ENCODE assay signal across 15 cellular contexts in the genomic region with DNA sequence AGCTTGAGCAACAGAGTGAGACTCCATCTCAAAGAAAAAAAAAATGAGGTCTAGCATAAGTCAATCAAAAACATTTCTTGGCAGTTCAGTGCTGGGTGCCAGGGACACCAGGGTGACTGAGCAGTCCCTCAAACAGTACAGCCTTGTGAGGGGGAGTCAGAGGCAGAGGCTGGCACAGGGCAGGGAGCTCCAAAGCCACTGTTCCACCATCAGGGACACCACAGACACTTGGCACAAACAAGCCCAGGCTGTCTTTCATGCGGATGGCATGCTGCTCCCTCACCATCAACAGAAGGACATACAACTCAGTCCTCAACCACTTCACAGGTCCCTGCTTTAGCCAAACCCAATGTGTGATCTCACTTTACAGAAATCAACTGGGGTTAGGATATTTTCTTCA. TPM values are rescaled to one million over a fixed set of nuclear protein-coding genes. Genes with fewer than 3 reads are reported as not detected.
DNase-seq lines count a peak whose midpoint lies in the region; ATAC-seq, FAIRE-seq and TF ChIP-seq lines count a peak whose summit lies in the region.
"Had no signal": no experiment of that assay in that cellular context is flagged by ENCODE, and none has a peak within 500 bp of the region (broad histone marks: within the 10 kb centered on the region; RNA-seq: fewer than 3 reads in every experiment).

No MANE protein-coding gene starts in this region.

- H3K4me1 ChIP-seq in K562 (replicated peaks in 1 of 2; ENCODE audit: control insufficient read depth in 2 of 2, insufficient read depth in 2 of 2, low read length in 2 of 2), result peaks cover 0 to 13% of the 10 kb centered on the region in 2 experiments; a peak in 1 of 5 replicates
- no peaks in the 10 kb centered on the region for H3K4me1 ChIP-seq in neural progenitor cell
- H3K4me1 ChIP-seq: transverse colon had no signal

- H4K20me1 ChIP-seq in K562 (replicated peaks; ENCODE audit: control insufficient read depth, insufficient read depth, low read length) (no peaks in the 10 kb centered on the region), neural progenitor cell (ENCODE audit: low read depth) (no peaks in the 10 kb centered on the region)

- H3K4me3 ChIP-seq in K562 (no peak overlapping the region), neural progenitor cell (no peak overlapping the region)
- H3K4me3 ChIP-seq: transverse colon had no signal

- H3K36me3 ChIP-seq in K562 (ENCODE audit: control insufficient read depth, insufficient read depth, low read length) (no peaks in the 10 kb centered on the region), neural progenitor cell (no peaks in the 10 kb centered on the region)
- H3K36me3 ChIP-seq: transverse colon had no signal

- FAIRE-seq in K562 (lab: Jason Lieb, UNC), result no peak

- TF ChIP-seq RAD21 in K562 (CRISPR knock-in tag; conservative IDR thresholded peaks at IDR 0.05 in 1 of 2, IDR thresholded peaks at IDR 0.05 in 1 of 2), result no peak

- no peaks in the 10 kb centered on the region for H3K9me3 ChIP-seq in CD4-positive, alpha-beta T cell (ENCODE audit: control insufficient read depth, low read length)
- peaks cover 14% of the 10 kb centered on the region for H3K9me3 ChIP-seq in K562 (replicated peaks; ENCODE audit: control insufficient read depth, insufficient read depth, low read depth, low read length)
- no peaks in the 10 kb centered on the region for H3K9me3 ChIP-seq in neural progenitor cell (ENCODE audit: low read depth)
- H3K9me3 ChIP-seq: transverse colon had no signal

- H3K4me2 ChIP-seq in K562 (ENCODE audit: insufficient read depth, low read length), result no peak overlapping the region
- no peak overlapping the region for H3K4me2 ChIP-seq in neural progenitor cell

- H3K4me1 Mint-ChIP-seq in CD4-positive, alpha-beta T cell (ENCODE audit: low read depth), result peaks cover 31% of the 10 kb centered on the region
- H3K4me1 Mint-ChIP-seq in neural progenitor cell, result no peaks in the 10 kb centered on the region
- H3K4me1 Mint-ChIP-seq in WTC11, result no peaks in the 10 kb centered on the region
- H3K4me1 Mint-ChIP-seq: endodermal cell had no signal

- H2AFZ ChIP-seq in K562 (ENCODE audit: low read depth, low read length) (no peak overlapping the region; the same call in 1 of the 2 replicates), neural progenitor cell (replicated peaks) (no peak overlapping the region)

- H3K36me3 Mint-ChIP-seq in CD4-positive, alpha-beta T cell (ENCODE audit: low read depth), result no peaks in the 10 kb centered on the region
- H3K36me3 Mint-ChIP-seq in neural progenitor cell (no peaks in the 10 kb centered on the region), WTC11 (no peaks in the 10 kb centered on the region)

- CTCF ChIA-PET in CD4-positive, alpha-beta T cell (lab: Charles Lee), result interaction anchor here (1.1 to 3.1 kb wide), 4 partner anchors 14 to 68 kb away, joined by 3 to 11 read pairs (median 8); a partner anchor contains a TSS
- CTCF ChIA-PET in K562 (lab: Yijun Ruan, JAX; ENCODE audit: low intra/inter-chr PET ratio), result no interaction called here
- CTCF ChIA-PET in WTC11 (lab: Charles Lee), result no interaction called here

- no peaks in the 10 kb centered on the region for H3K27me3 Mint-ChIP-seq in CD4-positive, alpha-beta T cell
- H3K27me3 Mint-ChIP-seq in neural progenitor cell (ENCODE audit: insufficient read depth, low read depth), result no peaks in the 10 kb centered on the region
- peaks cover 4% of the 10 kb centered on the region; the same call in 1 of the 2 replicates for H3K27me3 Mint-ChIP-seq in WTC11 (ENCODE audit: low read depth)
- H3K27me3 Mint-ChIP-seq: activated T-helper 17 cell treated with anti-CD3 and anti-CD28 coated beads, Interleukin-2, amount 50 U/mL, for 72 hours had no signal

- TF ChIP-seq EP300 in K562 (IDR thresholded peaks at IDR 0.05; ENCODE audit: low read length), result no peak

- BruUV-seq in K562 (replicated peaks; lab: Mats Ljungman, UMichigan), result no TSS peak

- no peak for TF ChIP-seq CTCF in CD4-positive, alpha-beta T cell (IDR thresholded peaks at IDR 0.05)
- TF ChIP-seq CTCF in K562 (IDR thresholded peaks at IDR 0.05 in 2 of 3, conservative IDR thresholded peaks at IDR 0.05 in 1 of 3; ENCODE audit: insufficient read depth in 2 of 3, low read depth in 1 of 3, low read length in 3 of 3) (no peak), neural progenitor cell (IDR thresholded peaks at IDR 0.05) (no peak), WTC11 (IDR thresholded peaks at IDR 0.05) (no peak)

- intact Hi-C loops in CD4-positive, alpha-beta T cell (cut with DNase I, micrococcal nuclease), result no loop called here
- intact Hi-C loops in K562 (cut with micrococcal nuclease), result no loop called here

- H3K4me3 Mint-ChIP-seq in CD4-positive, alpha-beta T cell, result no peak overlapping the region
- H3K4me3 Mint-ChIP-seq in neural progenitor cell (no peak overlapping the region), WTC11 (no peak overlapping the region)
- H3K4me3 Mint-ChIP-seq: endodermal cell had no signal

- no peaks in the 10 kb centered on the region for H3K9me1 ChIP-seq in K562 (ENCODE audit: control insufficient read depth, insufficient read depth, low read length)

- H3K27me3 ChIP-seq in CD4-positive, alpha-beta T cell (ENCODE audit: control insufficient read depth, insufficient read depth, low read length), result no peaks in the 10 kb centered on the region
- H3K27me3 ChIP-seq in K562 (ENCODE audit: control insufficient read depth in 2 of 2, insufficient read depth in 2 of 2, low read length in 2 of 2) (0 out of 5 replicates have a peak, but pooled peaks cover 2 to 11% of the 10 kb centered on the region in 2 experiments), neural progenitor cell (no peaks in the 10 kb centered on the region)
- H3K27me3 ChIP-seq: transverse colon had no signal

- WGBS in K562 (ENCODE audit: insufficient coverage, low coverage, missing lambda C conversion rate), result 65% methylated on average over 1 of the region's 1 CpG

- H3K27ac ChIP-seq in CD4-positive, alpha-beta T cell (ENCODE audit: low read depth, low read length), result no peak overlapping the region
- H3K27ac ChIP-seq in K562 (ENCODE audit: extremely low read depth, low read depth, low read length) (no peak overlapping the region), neural progenitor cell (no peak overlapping the region)

- no peak for DNase-seq in CD4-positive, alpha-beta T cell
- peak; percentile 6 for DNase-seq in GM03348 (ENCODE audit: low spot score)
- DNase-seq in K562 (ENCODE audit: extremely low read depth in 1 of 4, low spot score in 3 of 4), result no peak
- DNase-seq in neural progenitor cell (ENCODE audit: low spot score), result no peak
- no peak for DNase-seq in SIG-M5 (lab: John Stamatoyannopoulos, UW)
- DNase-seq in WTC11 (ENCODE audit: low spot score), result no peak
- DNase-seq in erythroblast (lab: John Stamatoyannopoulos, UW), result no peak
- DNase-seq: endodermal cell, NCI-H1048, NCI-H526 treated with DMSO at 0.1 percent for 48 hours, PC-3 had no signal

- in situ Hi-C loops in K562 (cut with MboI), result no loop called here

- H3K79me2 ChIP-seq in K562 (ENCODE audit: control insufficient read depth, insufficient read depth, low read length) (no peaks in the 10 kb centered on the region), neural progenitor cell (ENCODE audit: low read depth) (no peaks in the 10 kb centered on the region)

- ATAC-seq in CD4-positive, alpha-beta T cell (ENCODE audit: poor library complexity), result no peak
- ATAC-seq in K562, result no peak
- no peak for ATAC-seq in WTC11
- ATAC-seq: PC-3 had no signal

- peak overlapping the region; percentile 84 for H3K27ac Mint-ChIP-seq in CD4-positive, alpha-beta T cell
- peak overlapping the region; percentile 46 for H3K27ac Mint-ChIP-seq in neural progenitor cell
- no peak overlapping the region for H3K27ac Mint-ChIP-seq in WTC11
- H3K27ac Mint-ChIP-seq: endodermal cell had no signal

- H3F3A ChIP-seq in neural progenitor cell (ENCODE audit: low read depth), result no peaks in the 10 kb centered on the region

- peaks cover 2% of the 10 kb centered on the region for H3K9me3 Mint-ChIP-seq in CD4-positive, alpha-beta T cell
- peaks cover 5% of the 10 kb centered on the region for H3K9me3 Mint-ChIP-seq in neural progenitor cell
- H3K9me3 Mint-ChIP-seq in WTC11, result peaks cover 9% of the 10 kb centered on the region; the same call in 1 of the 2 replicates
- H3K9me3 Mint-ChIP-seq: activated T-helper 17 cell treated with anti-CD3 and anti-CD28 coated beads, Interleukin-2, amount 50 U/mL, for 72 hours had no signal

- TF ChIP-seq POLR2A in K562 (conservative IDR thresholded peaks at IDR 0.05) (no peak), erythroblast (IDR thresholded peaks at IDR 0.05; ENCODE audit: low read length) (no peak)

- H3K9ac ChIP-seq in K562 (ENCODE audit: insufficient read depth in 1 of 2, low read depth in 2 of 2, low read length in 2 of 2) (no peak overlapping the region), neural progenitor cell (no peak overlapping the region)

- POLR2A ChIA-PET in CD4-positive, alpha-beta T cell (lab: Charles Lee), result interaction anchor here (1.4 to 2.1 kb wide), 5 partner anchors 14 to 707 kb away, joined by 3 to 13 read pairs (median 8); a partner anchor contains a TSS
- POLR2A ChIA-PET in K562 (lab: Yijun Ruan, JAX) (interaction anchor here (0.9 to 1.2 kb wide), 2 partner anchors 14 to 234 kb away, joined by 3 read pairs; no protein-coding TSS in a partner anchor), WTC11 (lab: Charles Lee) (no interaction called here)

RNA-seq across cellular contexts. Expression of a gene that starts 36.0 kb away (rescaled TPM):
- total RNA-seq in CD4-positive, alpha-beta T cell, result under 1 TPM in 1 of 2 experiments, not detected in 1; 0.08 TPM
- total RNA-seq in K562 (2011; cell fraction: chromatin; rRNA removed; ENCODE audit: low replicate concordance), result 0.09 TPM in 1 of 2 replicates, not detected in the other
- total RNA-seq in K562 (2011; cell fraction: nucleolus; rRNA removed), result not detected in 2 replicates
- not detected in 2 replicates for total RNA-seq in K562 (2011; cell fraction: nucleoplasm; rRNA removed)
- total RNA-seq in K562 (2014; rRNA removed) (0.18 TPM in 1 of 2 replicates, not detected in the other), K562 (2014; rRNA removed; fragmentation: Illumina TruSeq; extraction: Trizol) (not detected in 2 replicates), K562 (2015; rRNA removed; fragmentation: Illumina TruSeq; extraction: Trizol) (not detected in 2 replicates), K562 (2021) (not detected in 2 replicates), neural progenitor cell (ENCODE audit: low replicate concordance) (1.2 and 1.8 TPM in 2 replicates), WTC11 (2021) (32.2 to 34.5 TPM (median 32.2 TPM) in 3 replicates)
- polyA plus RNA-seq in K562 (2011; rRNA removed) (not detected in 2 replicates), K562 (2014; fragmentation: Illumina TruSeq; extraction: Trizol) (not detected in 2 replicates), K562 (2014; fragmentation: Nextera tagmentation; extraction: Ambion mirVana) (not detected), K562 (2014; rRNA removed) (not detected in 2 replicates)
- polyA plus RNA-seq in K562 (2011; cell fraction: cytosol; rRNA removed), result not detected in 2 replicates
- polyA plus RNA-seq in K562 (2011; cell fraction: nucleus; rRNA removed), result 0.09 TPM in 1 of 2 replicates, not detected in the other
- 0.04 TPM in 1 of 2 replicates, not detected in the other for polyA plus RNA-seq in K562 (2012)
- not detected in 2 replicates for polyA minus RNA-seq in K562 (2011; rRNA and poly(A)+ RNA removed)
- not detected in 2 replicates for polyA minus RNA-seq in K562 (2011; cell fraction: cytosol; rRNA and poly(A)+ RNA removed)
- 0.11 TPM in 1 of 2 replicates, not detected in the other for polyA minus RNA-seq in K562 (2011; cell fraction: nucleus; rRNA and poly(A)+ RNA removed)
- total RNA-seq: activated T-helper 17 cell treated with anti-CD3 and anti-CD28 coated beads, Interleukin-2, amount 50 U/mL, for 72 hours; H4; PC-3; SK-MEL-5; transverse colon had no signal

RNA-seq across cellular contexts. Expression of a gene that starts 54.8 kb away (rescaled TPM):
- total RNA-seq in CD4-positive, alpha-beta T cell, result 100 to 1,000 TPM; 102 to 107 TPM
- 30.6 and 67.6 TPM in 2 replicates for total RNA-seq in K562 (2011; cell fraction: chromatin; rRNA removed; ENCODE audit: low replicate concordance)
- 97.4 and 98.8 TPM in 2 replicates for total RNA-seq in K562 (2011; cell fraction: nucleolus; rRNA removed)
- 112 and 202 TPM in 2 replicates for total RNA-seq in K562 (2011; cell fraction: nucleoplasm; rRNA removed)
- 1,004 and 1,256 TPM in 2 replicates for total RNA-seq in K562 (2014; rRNA removed)
- total RNA-seq in K562 (2014; rRNA removed; fragmentation: Illumina TruSeq; extraction: Trizol), result 270 and 326 TPM in 2 replicates
- 594 and 609 TPM in 2 replicates for total RNA-seq in K562 (2015; rRNA removed; fragmentation: Illumina TruSeq; extraction: Trizol)
- total RNA-seq in K562 (2021), result 1,947 and 1,950 TPM in 2 replicates
- polyA plus RNA-seq in K562 (2011; rRNA removed), result 205 and 451 TPM in 2 replicates
- 348 and 767 TPM in 2 replicates for polyA plus RNA-seq in K562 (2011; cell fraction: cytosol; rRNA removed)
- polyA plus RNA-seq in K562 (2011; cell fraction: nucleus; rRNA removed), result 229 and 367 TPM in 2 replicates
- polyA plus RNA-seq in K562 (2012), result 830 and 1,263 TPM in 2 replicates
- 1,608 and 1,897 TPM in 2 replicates for polyA plus RNA-seq in K562 (2014; fragmentation: Illumina TruSeq; extraction: Trizol)
- 10 to 100 TPM; 27.8 to 58.8 TPM for polyA plus RNA-seq in K562 (2014; fragmentation: Nextera tagmentation; extraction: Ambion mirVana)
- polyA plus RNA-seq in K562 (2014; rRNA removed), result 1,026 and 1,125 TPM in 2 replicates
- 66.3 and 71.3 TPM in 2 replicates for polyA minus RNA-seq in K562 (2011; rRNA and poly(A)+ RNA removed)
- 364 and 449 TPM in 2 replicates for polyA minus RNA-seq in K562 (2011; cell fraction: cytosol; rRNA and poly(A)+ RNA removed)
- polyA minus RNA-seq in K562 (2011; cell fraction: nucleus; rRNA and poly(A)+ RNA removed), result 49.0 and 60.6 TPM in 2 replicates
- 417 and 1,058 TPM in 2 replicates for total RNA-seq in neural progenitor cell (ENCODE audit: low replicate concordance)
- total RNA-seq in WTC11 (2021), result 2,446 to 2,677 TPM (median 2,610 TPM) in 3 replicates

Comparison
In these comparisons a context has a peak if more than half of its experiments do, and no peak if none do; other contexts are left out.
1. RNA of a gene that starts 36.0 kb away (total RNA-seq): 32.2 to 34.5 TPM in WTC11; 1.2 to 1.8 TPM in neural progenitor cell, 0.08 TPM in CD4-positive, alpha-beta T cell and 0.09 to 0.18 TPM in K562; every median in the first group is over 10 times any median in the second.